In the genomic region with DNA sequence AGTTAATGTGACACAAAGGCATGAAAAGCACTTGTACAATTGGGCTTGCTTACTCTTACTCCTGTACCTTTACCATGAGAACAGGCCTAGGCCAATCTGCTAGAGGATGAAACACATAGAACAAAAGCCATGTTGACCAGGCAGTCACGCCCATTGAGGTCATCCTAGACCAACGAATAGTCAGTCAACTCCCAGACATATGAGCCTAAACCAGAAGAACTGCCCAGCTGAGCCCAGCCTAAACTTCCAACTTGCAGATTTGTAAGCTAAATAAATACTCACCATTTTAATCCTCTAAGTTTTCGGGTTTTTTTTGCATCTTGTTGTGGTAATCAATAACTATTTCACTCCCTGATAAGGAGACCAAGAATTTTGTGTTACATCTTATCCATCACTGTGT, we compare ENCODE assay signal across 7 cellular contexts.
"Had no signal": no experiment of that assay in that cellular context is flagged by ENCODE, and none has a peak within 500 bp of the region (broad histone marks: within the 10 kb centered on the region; RNA-seq: fewer than 3 reads in every experiment).

No MANE protein-coding gene starts in this region.

- H3K4me2 ChIP-seq: KMS-11 had no signal

- H3K27me3 Mint-ChIP-seq: IgD-negative memory B cell had no signal

- H3K4me3 Mint-ChIP-seq: H9, HFFc6, IgD-negative memory B cell had no signal

- H2AFZ ChIP-seq: GM23248 had no signal

- DNase-seq: GM23248, H9, HCEC 1CT, HFFc6, KBM-7 had no signal

- H3K36me3 Mint-ChIP-seq: IgD-negative memory B cell had no signal

- H3K27ac ChIP-seq: GM23248, KMS-11 had no signal

- H3K4me3 ChIP-seq: GM23248 had no signal

- H3K27ac Mint-ChIP-seq: H9, HFFc6, IgD-negative memory B cell had no signal
